8 cellular contexts compared by ENCODE assay signal in genomic region chr2:27123302-27124150, GRCh38. TPM values are rescaled to one million over a fixed set of nuclear protein-coding genes. Genes with fewer than 3 reads are reported as not detected.
DNase-seq lines count a peak whose midpoint lies in the region; ATAC-seq and TF ChIP-seq lines count a peak whose summit lies in the region.

Gene ABHD1, plus strand, starts transcription at chr2:27123815. Its CDS starts 134 bp downstream, at chr2:27123949.

- no peaks in the 10 kb centered on the region for H3K36me3 Mint-ChIP-seq in activated naive CD8-positive, alpha-beta T cell treated with anti-CD3 and anti-CD28 coated beads, Interleukin-2, amount 10 ng/mL, durations not matched to agents 7 days and 5 days

- intact Hi-C loops in left cardiac atrium (cut with DNase I) (no loop called here), posterior cingulate gyrus (cut with DNase I) (no loop called here)

- DNase-seq in BE2C, result peak; percentile 77
- DNase-seq in SKM-1 treated with dmso at 0.1 percent for 144 hours (lab: John Stamatoyannopoulos, UW; ENCODE audit: unreplicated experiment), result peak; percentile 53
- peak; percentile 79 for DNase-seq in activated naive CD8-positive, alpha-beta T cell treated with anti-CD3 and anti-CD28 coated beads, Interleukin-2, amount 10 ng/mL, durations not matched to agents 7 days and 5 days
- peak; percentile 74 for DNase-seq in left cardiac atrium
- peak; percentile 53 to 97 (median 78) for DNase-seq in posterior cingulate gyrus
- no peak for DNase-seq in OCI-M2 (lab: John Stamatoyannopoulos, UW; ENCODE audit: unreplicated experiment)

- H3K27ac Mint-ChIP-seq in activated naive CD8-positive, alpha-beta T cell treated with anti-CD3 and anti-CD28 coated beads, Interleukin-2, amount 10 ng/mL, durations not matched to agents 7 days and 5 days, result peak within 1 kb of the TSS; percentile 75

- H3K36me3 ChIP-seq in BE2C, result no peaks in the 10 kb centered on the region
- H3K36me3 ChIP-seq in urinary bladder (ENCODE audit: insufficient read depth), result no peaks in the 10 kb centered on the region

- no peaks in the 10 kb centered on the region for H3K9me3 ChIP-seq in BE2C

- no peaks in the 10 kb centered on the region for H3K27me3 ChIP-seq in BE2C

- TF ChIP-seq CTCF in BE2C (IDR thresholded peaks at IDR 0.05; ENCODE audit: low read depth, low read length), result no peak

- H3K4me3 Mint-ChIP-seq in activated naive CD8-positive, alpha-beta T cell treated with anti-CD3 and anti-CD28 coated beads, Interleukin-2, amount 10 ng/mL, durations not matched to agents 7 days and 5 days, result peak within 1 kb of the TSS; percentile 81

- ATAC-seq in HG02610 (IDR thresholded peaks at IDR 0.05; ENCODE audit: unreplicated experiment) (peak; percentile 66), left cardiac atrium (peak; percentile 84 to 86)
- peak; percentile 81 for ATAC-seq in activated naive CD8-positive, alpha-beta T cell treated with anti-CD3 and anti-CD28 coated beads, Interleukin-2, amount 10 ng/mL, durations not matched to agents 7 days and 5 days (ENCODE audit: low read depth)

- H3K4me3 ChIP-seq in BE2C (ENCODE audit: low read depth, low read length) (peak within 1 kb of the TSS; percentile 65), urinary bladder (ENCODE audit: low read depth, low read length) (peak within 1 kb of the TSS; percentile 48)

- H3K27ac ChIP-seq in urinary bladder (ENCODE audit: low read depth), result peak within 1 kb of the TSS; percentile 3

- 7% methylated on average over 47 of the region's 47 CpGs for WGBS in urinary bladder

- H3K4me1 Mint-ChIP-seq in activated naive CD8-positive, alpha-beta T cell treated with anti-CD3 and anti-CD28 coated beads, Interleukin-2, amount 10 ng/mL, durations not matched to agents 7 days and 5 days, result peaks cover 15% of the 10 kb centered on the region

- H3K9me3 Mint-ChIP-seq in activated naive CD8-positive, alpha-beta T cell treated with anti-CD3 and anti-CD28 coated beads, Interleukin-2, amount 10 ng/mL, durations not matched to agents 7 days and 5 days, result no peaks in the 10 kb centered on the region

- POLR2A ChIA-PET in activated naive CD8-positive, alpha-beta T cell treated with anti-CD3 and anti-CD28 coated beads, Interleukin-2, amount 10 ng/mL, durations not matched to agents 7 days and 5 days (lab: Charles Lee), result interaction anchor here (0.6 to 3.0 kb wide), 6 partner anchors 8 to 304 kb away, joined by 3 to 34 read pairs (median 3); partner anchors contain the start of genes KHK, NRBP1 and PREB

- peaks cover 32% of the 10 kb centered on the region for H3K27me3 Mint-ChIP-seq in activated naive CD8-positive, alpha-beta T cell treated with anti-CD3 and anti-CD28 coated beads, Interleukin-2, amount 10 ng/mL, durations not matched to agents 7 days and 5 days

- H3K4me1 ChIP-seq in BE2C (no peaks in the 10 kb centered on the region; the same call in 1 of the 2 replicates), urinary bladder (ENCODE audit: insufficient read depth) (no peaks in the 10 kb centered on the region)

RNA-seq across cellular contexts. Expression of gene ABHD1, which starts in this region (rescaled TPM):
- polyA plus RNA-seq in BE2C (2012; ENCODE audit: insufficient read depth, insufficient read length, low read depth), result 3.4 TPM
- 1 to 10 TPM in 1 of 2 experiments, under 1 TPM in 1; 0.77 to 1.4 TPM for total RNA-seq in activated naive CD8-positive, alpha-beta T cell treated with anti-CD3 and anti-CD28 coated beads, Interleukin-2, amount 10 ng/mL, durations not matched to agents 7 days and 5 days
- total RNA-seq in left cardiac atrium (1 to 10 TPM; 1.1 to 3.2 TPM), urinary bladder (not detected)
- polyA plus RNA-seq in urinary bladder, result 0.35 TPM
